ENCODE assay signal across 9 cellular contexts in the genomic region with DNA sequence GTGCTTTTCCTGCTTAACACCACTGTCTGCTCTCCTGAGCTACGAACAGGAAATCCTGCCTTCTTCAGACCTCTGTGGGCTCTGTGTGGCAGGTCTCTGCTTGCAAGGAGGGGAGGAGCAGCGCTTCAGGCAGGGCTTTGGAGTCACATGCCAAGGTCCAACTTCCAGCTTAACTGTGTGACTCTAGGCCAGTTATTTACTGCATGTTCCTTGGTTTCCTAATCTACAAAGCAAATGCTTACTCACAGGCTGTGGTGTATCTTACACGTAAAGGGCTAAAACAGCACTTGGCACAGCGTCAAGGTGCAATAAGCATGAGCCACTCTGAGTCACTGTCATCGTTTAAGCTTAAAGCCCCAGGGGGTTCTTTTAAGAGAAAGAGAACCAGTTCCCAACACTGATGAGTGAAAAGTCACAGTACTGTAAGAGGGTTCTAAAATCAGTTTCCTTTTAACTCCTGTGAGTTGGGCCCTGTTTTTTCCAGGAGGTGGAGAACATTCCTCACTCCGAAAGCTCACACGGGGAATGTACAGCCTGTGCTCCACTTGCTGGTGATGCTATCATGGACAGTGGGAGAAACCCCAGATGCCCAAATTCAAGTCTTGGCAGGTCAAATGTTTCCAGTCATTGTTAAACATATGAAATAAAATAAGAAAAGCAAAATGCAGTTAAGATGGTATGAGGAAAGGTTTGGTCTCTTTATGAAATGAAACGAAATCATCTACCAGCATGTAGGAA. TPM values are rescaled to one million over a fixed set of nuclear protein-coding genes. Genes with fewer than 3 reads are reported as not detected.
A peak's percentile ranks its signal among the peaks of the same experiment; 100 is the strongest.
DNase-seq lines count a peak whose midpoint lies in the region; ATAC-seq, FAIRE-seq and TF ChIP-seq lines count a peak whose summit lies in the region.
"Had no signal": no experiment of that assay in that cellular context is flagged by ENCODE, and none has a peak within 500 bp of the region (broad histone marks: within the 10 kb centered on the region; RNA-seq: fewer than 3 reads in every experiment).

No MANE protein-coding gene starts in this region.

- H3K9me3 ChIP-seq in SJSA1 (replicated peaks) = no peaks in the 10 kb centered on the region
- no peaks in the 10 kb centered on the region for H3K9me3 ChIP-seq in GM12878 (replicated peaks; ENCODE audit: control insufficient read depth, insufficient read depth, low read length)

- BruUV-seq in GM12878 (replicated peaks; lab: Mats Ljungman, UMichigan) = no TSS peak

- intact Hi-C loops in GM12878 (cut with micrococcal nuclease; ENCODE audit: unreplicated experiment) = no loop called here

- POLR2A ChIA-PET in GM12878 (lab: Charles Lee) = interaction anchor here (0.7 to 1.9 kb wide), 7 partner anchors 11 to 74 kb away, joined by 3 to 10 read pairs (median 4); no protein-coding TSS in a partner anchor

- no peak overlapping the region for H3K4me3 ChIP-seq in SJSA1
- H3K4me3 ChIP-seq in GM12878 = no peak overlapping the region
- no peak overlapping the region for H3K4me3 ChIP-seq in kidney epithelial cell (ENCODE audit: low read depth, low read length)

- no peak for TF ChIP-seq POLR2A in GM12878 (IDR thresholded peaks at IDR 0.05; ENCODE audit: low read depth, low read length)

- DNase-seq in AML-193 (lab: John Stamatoyannopoulos, UW) = peak; percentile 53 to 58
- peak; percentile 96 to 97 for DNase-seq in SJSA1 (ENCODE audit: low read depth in 1 of 2, low spot score in 2 of 2)
- peak; percentile 71 for DNase-seq in GM12878 (ENCODE audit: low read depth, low spot score)
- peak; percentile 100 for DNase-seq in kidney epithelial cell (ENCODE audit: low read depth)
- DNase-seq in stimulated activated CD4-positive, alpha-beta T cell treated with anti-CD3 and anti-CD28 coated beads, Interleukin-4, amount 100 ng/mL, for 24 hours = peak; percentile 65

- RAD21 ChIA-PET in GM12878 (lab: Charles Lee; ENCODE audit: unreplicated experiment) = interaction anchor here (0.8 to 5.0 kb wide), 11 partner anchors 14 to 106 kb away, joined by 3 to 50 read pairs (median 6); no protein-coding TSS in a partner anchor

- H3K4me1 ChIP-seq in SJSA1 (replicated peaks) (peaks cover 30% of the 10 kb centered on the region), GM12878 (ENCODE audit: control insufficient read depth, insufficient read depth, low read length) (peaks cover 12% of the 10 kb centered on the region)

- H3K4me2 ChIP-seq in GM12878 (ENCODE audit: control insufficient read depth, insufficient read depth) = no peak overlapping the region

- TF ChIP-seq CTCF in GM12878 (IDR thresholded peaks at IDR 0.05 in 2 of 3, conservative IDR thresholded peaks at IDR 0.05 in 1 of 3; ENCODE audit: control insufficient read depth in 2 of 3, extremely low read depth in 1 of 3, insufficient read depth in 1 of 3, low read depth in 3 of 3, low read length in 3 of 3) = no peak
- no peak for TF ChIP-seq CTCF in kidney epithelial cell (IDR thresholded peaks at IDR 0.05; ENCODE audit: insufficient read depth, low read length, poor library complexity, severe bottlenecking)

- no peak overlapping the region for H3K9ac ChIP-seq in GM12878 (ENCODE audit: control insufficient read depth, insufficient read depth, low read length)

- peak; percentile 77 for FAIRE-seq in GM12878 (lab: Jason Lieb, UNC)

- SMC1A ChIA-PET in GM12878 (lab: Charles Lee; ENCODE audit: uncharacterized antibody, unreplicated experiment) = interaction anchor here (0.6 to 7.0 kb wide), 14 partner anchors 12 to 115 kb away, joined by 3 to 83 read pairs (median 5); no protein-coding TSS in a partner anchor

- no peaks in the 10 kb centered on the region for H3K27me3 ChIP-seq in SJSA1 (replicated peaks)
- H3K27me3 ChIP-seq in GM12878 (replicated peaks in 1 of 2; ENCODE audit: control insufficient read depth in 2 of 2, insufficient read depth in 2 of 2, low read length in 1 of 2) = no peaks in the 10 kb centered on the region
- H3K27me3 ChIP-seq in kidney epithelial cell (ENCODE audit: control insufficient read depth, insufficient read depth, low read length) = no peaks in the 10 kb centered on the region

- peak overlapping the region; percentile 33 for H2AFZ ChIP-seq in GM12878 (ENCODE audit: control insufficient read depth, low read depth, low read length)

- H4K20me1 ChIP-seq in GM12878 (ENCODE audit: control insufficient read depth, insufficient read depth) = no peaks in the 10 kb centered on the region

- peak in 1 of 2 experiments; percentile 13; a peak in 1 of 4 replicates for TF ChIP-seq EP300 in GM12878 (IDR thresholded peaks at IDR 0.05; ENCODE audit: borderline replicate concordance in 1 of 2, control insufficient read depth in 1 of 2, low read depth in 2 of 2, low read length in 2 of 2)

- 51% methylated on average over 8 of the region's 8 CpGs for WGBS in GM12878 (ENCODE audit: insufficient coverage, insufficient replicate concordance, low lambda C conversion rate, missing lambda C conversion rate)

- ATAC-seq in GM18909 (IDR thresholded peaks at IDR 0.05; ENCODE audit: poor library complexity, unreplicated experiment) = peak; percentile 83
- ATAC-seq in HG03558 (IDR thresholded peaks at IDR 0.05; ENCODE audit: extremely low read depth, unreplicated experiment) = peak; percentile 76
- ATAC-seq in GM12878 = peak; percentile 95
- no peak for ATAC-seq in HG03457 (IDR thresholded peaks at IDR 0.05; ENCODE audit: unreplicated experiment)

- peak overlapping the region; percentile 95 for H3K27ac ChIP-seq in SJSA1
- H3K27ac ChIP-seq in GM12878 (ENCODE audit: control insufficient read depth, insufficient read depth) = peak overlapping the region; percentile 55

- no peaks in the 10 kb centered on the region for H3K79me2 ChIP-seq in GM12878 (ENCODE audit: control insufficient read depth, insufficient read depth, low read length)

- in situ Hi-C loops in GM12878 (cut with MboI) = no loop called here

- CTCF ChIA-PET in GM12878 (lab: Yijun Ruan, JAX) = interaction anchor here (0.6 to 2.9 kb wide), 9 partner anchors 9 to 106 kb away, joined by 3 to 12 read pairs (median 5); no protein-coding TSS in a partner anchor

- TF ChIP-seq RAD21 in GM12878 (IDR thresholded peaks at IDR 0.05; ENCODE audit: insufficient read depth, low read depth, low read length) = no peak

- H3K36me3 ChIP-seq in SJSA1 = peaks cover 8% of the 10 kb centered on the region
- peaks cover 0 to 4% of the 10 kb centered on the region in 2 experiments; a peak in 1 of 4 replicates for H3K36me3 ChIP-seq in GM12878 (ENCODE audit: control insufficient read depth in 2 of 2, insufficient read depth in 2 of 2, low read length in 1 of 2)
- no peaks in the 10 kb centered on the region for H3K36me3 ChIP-seq in kidney epithelial cell (ENCODE audit: control insufficient read depth, insufficient read depth, low read length)

TF ChIP-seq in GM12878, 131 proteins besides CTCF, POLR2A, EP300 and RAD21 (continues in another document):
- no peak for TF ChIP-seq POU2F2 (IDR thresholded peaks at IDR 0.05; ENCODE audit: borderline replicate concordance, low read depth, low read length)
- TF ChIP-seq, protein P1, sequence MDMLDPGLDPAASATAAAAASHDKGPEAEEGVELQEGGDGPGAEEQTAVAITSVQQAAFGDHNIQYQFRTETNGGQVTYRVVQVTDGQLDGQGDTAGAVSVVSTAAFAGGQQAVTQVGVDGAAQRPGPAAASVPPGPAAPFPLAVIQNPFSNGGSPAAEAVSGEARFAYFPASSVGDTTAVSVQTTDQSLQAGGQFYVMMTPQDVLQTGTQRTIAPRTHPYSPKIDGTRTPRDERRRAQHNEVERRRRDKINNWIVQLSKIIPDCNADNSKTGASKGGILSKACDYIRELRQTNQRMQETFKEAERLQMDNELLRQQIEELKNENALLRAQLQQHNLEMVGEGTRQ (IDR thresholded peaks at IDR 0.05; ENCODE audit: borderline replicate concordance, low read depth, low read length) = no peak; the same call in 1 of the 2 replicates
- no peak for TF ChIP-seq RFX5 (IDR thresholded peaks at IDR 0.05; ENCODE audit: low read depth, low read length)
- TF ChIP-seq ZNF217 (IDR thresholded peaks at IDR 0.05) = no peak
- TF ChIP-seq, protein P2, sequence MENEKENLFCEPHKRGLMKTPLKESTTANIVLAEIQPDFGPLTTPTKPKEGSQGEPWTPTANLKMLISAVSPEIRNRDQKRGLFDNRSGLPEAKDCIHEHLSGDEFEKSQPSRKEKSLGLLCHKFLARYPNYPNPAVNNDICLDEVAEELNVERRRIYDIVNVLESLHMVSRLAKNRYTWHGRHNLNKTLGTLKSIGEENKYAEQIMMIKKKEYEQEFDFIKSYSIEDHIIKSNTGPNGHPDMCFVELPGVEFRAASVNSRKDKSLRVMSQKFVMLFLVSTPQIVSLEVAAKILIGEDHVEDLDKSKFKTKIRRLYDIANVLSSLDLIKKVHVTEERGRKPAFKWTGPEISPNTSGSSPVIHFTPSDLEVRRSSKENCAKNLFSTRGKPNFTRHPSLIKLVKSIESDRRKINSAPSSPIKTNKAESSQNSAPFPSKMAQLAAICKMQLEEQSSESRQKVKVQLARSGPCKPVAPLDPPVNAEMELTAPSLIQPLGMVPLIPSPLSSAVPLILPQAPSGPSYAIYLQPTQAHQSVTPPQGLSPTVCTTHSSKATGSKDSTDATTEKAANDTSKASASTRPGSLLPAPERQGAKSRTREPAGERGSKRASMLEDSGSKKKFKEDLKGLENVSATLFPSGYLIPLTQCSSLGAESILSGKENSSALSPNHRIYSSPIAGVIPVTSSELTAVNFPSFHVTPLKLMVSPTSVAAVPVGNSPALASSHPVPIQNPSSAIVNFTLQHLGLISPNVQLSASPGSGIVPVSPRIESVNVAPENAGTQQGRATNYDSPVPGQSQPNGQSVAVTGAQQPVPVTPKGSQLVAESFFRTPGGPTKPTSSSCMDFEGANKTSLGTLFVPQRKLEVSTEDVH (IDR thresholded peaks at IDR 0.05; ENCODE audit: low read depth, partially characterized antibody) = no peak
- TF ChIP-seq ZNF207 (IDR thresholded peaks at IDR 0.05; ENCODE audit: borderline replicate concordance) = no peak
- peak; percentile 21; the same call in 1 of the 2 replicates for TF ChIP-seq FOXK2 (IDR thresholded peaks at IDR 0.05)

RNA-seq across cellular contexts. Expression of a gene that starts 54.1 kb away (rescaled TPM):
- 86.6 and 93.5 TPM in 2 replicates for total RNA-seq in SJSA1 (2014; rRNA removed; shearing (Covaris generic))
- total RNA-seq in GM12878 (2013; cell fraction: nucleolus; rRNA removed) = 41.0 and 47.4 TPM in 2 replicates
- total RNA-seq in GM12878 (2014; rRNA removed) (4.5 and 5.4 TPM in 2 replicates), GM12878 (2014; rRNA removed; fragmentation: Illumina TruSeq; extraction: Trizol) (1.4 and 1.8 TPM in 2 replicates), GM12878 (2021) (10.7 and 14.1 TPM in 2 replicates), kidney epithelial cell (93.8 and 119 TPM in 2 replicates)
- 1.7 TPM for polyA plus RNA-seq in GM12878 (2011; ENCODE audit: low read depth)
- polyA plus RNA-seq in GM12878 (2011; rRNA removed) (1.8 and 2.3 TPM in 2 replicates), GM12878 (2014; fragmentation: Illumina TruSeq; extraction: Trizol) (0.11 and 1.1 TPM in 2 replicates), GM12878 (2014; fragmentation: Nextera tagmentation; extraction: Ambion mirVana) (under 1 TPM in 1 of 2 experiments, not detected in 1; 0.13 TPM), GM12878 (2014; rRNA removed) (5.7 and 9.5 TPM in 2 replicates), GM12878 (2016; fragmentation: Nextera tagmentation; extraction: Ambion mirVana) (1 to 10 TPM; 2.8 to 5.4 TPM)
- polyA plus RNA-seq in GM12878 (2011; cell fraction: cytosol; rRNA removed) = 3.2 and 4.4 TPM in 2 replicates
- polyA plus RNA-seq in GM12878 (2011; cell fraction: nucleus; rRNA removed) = 20.1 and 28.7 TPM in 2 replicates
- polyA plus RNA-seq in GM12878 (2012) = 6.1 and 7.0 TPM in 2 replicates
- 4.2 and 5.8 TPM in 2 replicates for polyA minus RNA-seq in GM12878 (2011; rRNA and poly(A)+ RNA removed)
- 2.5 and 3.5 TPM in 2 replicates for polyA minus RNA-seq in GM12878 (2011; cell fraction: cytosol; rRNA and poly(A)+ RNA removed)
- 8.6 and 10.0 TPM in 2 replicates for polyA minus RNA-seq in GM12878 (2011; cell fraction: nucleus; rRNA and poly(A)+ RNA removed)
- polyA plus RNA-seq: IgD-negative memory B cell had no signal
